1 cellular context compared by ENCODE assay signal in the genomic region with DNA sequence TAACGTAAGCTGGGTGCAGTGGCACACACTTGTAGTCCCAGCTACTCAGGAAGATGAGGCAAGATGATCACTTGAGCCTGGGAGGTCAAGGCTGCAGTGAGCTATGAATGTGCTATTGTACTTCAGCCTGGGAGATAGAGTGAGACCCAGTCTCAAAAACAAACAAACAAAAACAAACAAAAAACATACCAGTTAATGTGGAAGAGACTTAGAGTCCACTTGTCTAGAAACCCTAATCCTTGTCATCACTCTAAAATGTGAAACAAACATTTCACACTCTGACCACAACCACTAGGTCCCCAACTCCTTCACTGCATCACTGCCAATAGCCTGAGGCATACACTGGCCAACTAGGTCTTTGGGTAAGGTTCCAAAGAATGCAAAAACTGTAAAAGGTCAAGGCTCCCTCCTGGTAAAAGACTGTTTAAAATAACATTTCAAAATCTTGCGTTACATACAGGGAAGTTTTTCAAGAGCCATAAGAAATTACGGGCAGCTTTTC.
TF ChIP-seq lines count a peak whose summit lies in the region.

No MANE protein-coding gene starts in this region.

TF ChIP-seq in IMR-90, 13 proteins besides CTCF, POLR2A, EP300 and RAD21:
- no peak for TF ChIP-seq SMC3 (IDR thresholded peaks at IDR 0.05; ENCODE audit: low read depth, low read length)
- TF ChIP-seq FOS (IDR thresholded peaks at IDR 0.05; ENCODE audit: low read depth, low read length): no peak
- TF ChIP-seq MXI1 (IDR thresholded peaks at IDR 0.05; ENCODE audit: borderline replicate concordance, low read depth, low read length): no peak
TF ChIP-seq in IMR-90: peak in this region for 0.
